16 cellular contexts compared by ENCODE assay signal in the genomic region with DNA sequence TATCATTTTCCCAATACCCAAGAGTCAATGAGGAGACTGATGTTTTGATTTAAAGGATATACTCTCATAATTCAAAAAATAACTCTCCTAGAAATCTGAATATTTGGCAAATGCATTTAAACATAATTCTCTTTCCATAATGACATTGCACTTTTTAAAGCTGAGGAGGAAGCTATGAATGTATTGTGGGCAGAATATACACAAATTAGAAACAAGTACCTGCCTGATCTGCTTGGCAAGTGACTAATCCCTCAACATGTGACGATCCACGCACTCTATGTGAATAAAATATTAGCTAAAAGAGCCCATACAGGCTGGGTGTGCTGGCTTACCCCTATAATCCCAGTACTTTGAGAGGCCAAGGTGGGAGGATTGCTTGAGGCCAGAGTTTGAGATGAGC.
"Had no signal": no experiment of that assay in that cellular context is flagged by ENCODE, and none has a peak within 500 bp of the region (broad histone marks: within the 10 kb centered on the region; RNA-seq: fewer than 3 reads in every experiment).

No MANE protein-coding gene starts in this region.

- H3K4me3 ChIP-seq: cardiac muscle cell, dorsolateral prefrontal cortex, thyroid gland, uterus had no signal

- H3K4me1 ChIP-seq: thyroid gland, uterus had no signal

- FAIRE-seq: astrocyte had no signal

- H3K27me3 ChIP-seq: cardiac muscle cell, dorsolateral prefrontal cortex, thyroid gland, uterus had no signal

- H3K36me3 ChIP-seq: cardiac muscle cell, thyroid gland, uterus had no signal

- ATAC-seq: activated CD4-positive, alpha-beta T cell treated with anti-CD3 and anti-CD28 coated beads for 36 hours; activated CD8-positive, alpha-beta memory T cell treated with anti-CD3 and anti-CD28 coated beads, Interleukin-2, amount 10 ng/mL, durations not matched to agents 7 days and 5 days; natural killer cell treated with Interleukin-12 subunit alpha and Interleukin-12 subunit beta and Interleukin-15 and Interleukin-18, amount 100 ng/mL, for 72 hours; stimulated activated naive B cell treated with anti-CD40 and anti-IgM and Interleukin-4, amounts not matched to agents 10 μg/mL and 1 μg/mL and 100 μg/mL, for 72 hours had no signal

- H3K27ac ChIP-seq: cardiac muscle cell, dorsolateral prefrontal cortex, thyroid gland, uterus had no signal

- H3K9me3 ChIP-seq: thyroid gland, uterus had no signal

- DNase-seq: activated CD4-positive, alpha-beta memory T cell treated with anti-CD3 and anti-CD28 coated beads for 36 hours; activated CD4-positive, alpha-beta T cell treated with anti-CD3 and anti-CD28 coated beads for 36 hours; activated CD8-positive, alpha-beta memory T cell treated with anti-CD3 and anti-CD28 coated beads, Interleukin-2, amount 10 ng/mL, durations not matched to agents 7 days and 5 days; activated naive CD4-positive, alpha-beta T cell treated with anti-CD3 and anti-CD28 coated beads, Interleukin-2, amount 50 U/mL, for 16 hours; activated T-cell treated with anti-CD3 and anti-CD28 coated beads, Interleukin-2, amount 50 U/mL, for 1 hour; dorsolateral prefrontal cortex; endodermal cell; glutamatergic neuron; mesendoderm; stimulated activated CD4-positive, alpha-beta T cell treated with anti-CD3 and anti-CD28 coated beads, Interleukin-2, amount 100 ng/mL, for 48 hours; stimulated activated naive B cell treated with anti-CD40 and anti-IgM and Interleukin-4, amounts not matched to agents 10 μg/mL and 1 μg/mL and 100 μg/mL, for 72 hours; thyroid gland; uterus had no signal
